In genomic region chr17:50144346-50144745, GRCh38 we compare ENCODE assay signal across 17 cellular contexts. TPM values are rescaled to one million over a fixed set of nuclear protein-coding genes. Genes with fewer than 3 reads are reported as not detected.
DNase-seq lines count a peak whose midpoint lies in the region; ATAC-seq and TF ChIP-seq lines count a peak whose summit lies in the region.
"Had no signal": no experiment of that assay in that cellular context is flagged by ENCODE, and none has a peak within 500 bp of the region (broad histone marks: within the 10 kb centered on the region; RNA-seq: fewer than 3 reads in every experiment).

No MANE protein-coding gene starts in this region.

- no peak for ATAC-seq in activated CD4-positive, alpha-beta T cell treated with anti-CD3 and anti-CD28 coated beads for 36 hours
- ATAC-seq in natural killer cell treated with Interleukin-12 subunit alpha and Interleukin-12 subunit beta and Interleukin-15 and Interleukin-18, amount 100 ng/mL, for 72 hours = no peak
- no peak for ATAC-seq in HG03135 (IDR thresholded peaks at IDR 0.05; ENCODE audit: unreplicated experiment)
- ATAC-seq: activated T-cell treated with anti-CD3 and anti-CD28 coated beads, Interleukin-2, amount 50 U/mL, for 4 hours; body of pancreas; lower lobe of right lung; SK-N-SH treated with all-trans-retinoic acid at 6 μM for 48 hours had no signal

- no peaks in the 10 kb centered on the region for H3K9me3 ChIP-seq in adrenal gland (replicated peaks in 1 of 3)
- H3K9me3 ChIP-seq: body of pancreas, lower lobe of right lung, right lobe of liver had no signal

- no peak for TF ChIP-seq POLR2A in adrenal gland (IDR thresholded peaks at IDR 0.05)

- peak overlapping the region; percentile 56 for H3K27ac Mint-ChIP-seq in activated CD4-positive, alpha-beta T cell treated with anti-CD3 and anti-CD28 coated beads for 36 hours
- H3K27ac Mint-ChIP-seq in natural killer cell treated with Interleukin-12 subunit alpha and Interleukin-12 subunit beta and Interleukin-15 and Interleukin-18, amount 100 ng/mL, for 72 hours = peak overlapping the region; percentile 60 to 86

- POLR2A ChIA-PET in activated CD4-positive, alpha-beta T cell treated with anti-CD3 and anti-CD28 coated beads for 36 hours (lab: Charles Lee) = no interaction called here

- H3K4me3 ChIP-seq in adrenal gland = no peak overlapping the region
- H3K4me3 ChIP-seq: body of pancreas, lower lobe of right lung had no signal

- peaks cover 71% of the 10 kb centered on the region for H3K36me3 Mint-ChIP-seq in activated CD4-positive, alpha-beta T cell treated with anti-CD3 and anti-CD28 coated beads for 36 hours (ENCODE audit: low read depth)
- H3K36me3 Mint-ChIP-seq in natural killer cell treated with Interleukin-12 subunit alpha and Interleukin-12 subunit beta and Interleukin-15 and Interleukin-18, amount 100 ng/mL, for 72 hours = peaks cover 24% of the 10 kb centered on the region

- no peaks in the 10 kb centered on the region for H3K27me3 Mint-ChIP-seq in activated CD4-positive, alpha-beta T cell treated with anti-CD3 and anti-CD28 coated beads for 36 hours
- no peaks in the 10 kb centered on the region for H3K27me3 Mint-ChIP-seq in natural killer cell treated with Interleukin-12 subunit alpha and Interleukin-12 subunit beta and Interleukin-15 and Interleukin-18, amount 100 ng/mL, for 72 hours

- peaks cover 78% of the 10 kb centered on the region for H3K4me1 Mint-ChIP-seq in activated CD4-positive, alpha-beta T cell treated with anti-CD3 and anti-CD28 coated beads for 36 hours
- peaks cover 78 to 81% of the 10 kb centered on the region in 2 donors for H3K4me1 Mint-ChIP-seq in natural killer cell treated with Interleukin-12 subunit alpha and Interleukin-12 subunit beta and Interleukin-15 and Interleukin-18, amount 100 ng/mL, for 72 hours (ENCODE audit: low read depth in 2 of 2)

- WGBS in adrenal gland, 4 donors = 72 to 80% (median 77%) methylated on average over 6 of the region's 6 CpGs

- no peaks in the 10 kb centered on the region for H3K27me3 ChIP-seq in adrenal gland
- H3K27me3 ChIP-seq: body of pancreas, right lobe of liver had no signal

- H3K27ac ChIP-seq in adrenal gland = peak overlapping the region in 3 of 5 donors; percentile 33 to 94 (median 35)
- H3K27ac ChIP-seq: body of pancreas, lower lobe of right lung had no signal

- no peak for DNase-seq in activated CD4-positive, alpha-beta T cell treated with anti-CD3 and anti-CD28 coated beads for 36 hours
- DNase-seq in activated CD4-positive, alpha-beta T cell treated with anti-CD3 and anti-CD28 coated beads for 1 hour = no peak
- DNase-seq in NCI-H526 treated with DMSO at 0.1 percent for 48 hours (lab: John Stamatoyannopoulos, UW) (peak; percentile 37), adrenal gland (no peak), GOT3 (lab: John Stamatoyannopoulos, UW) (no peak), RPMI8226 (no peak)
- no peak for DNase-seq in natural killer cell treated with Interleukin-12 subunit alpha and Interleukin-12 subunit beta and Interleukin-15 and Interleukin-18, amount 100 ng/mL, for 72 hours (ENCODE audit: low spot score)
- DNase-seq: activated T-cell treated with anti-CD3 and anti-CD28 coated beads, Interleukin-2, amount 50 U/mL, for 4 hours; Calu3; lower lobe of right lung; NCI-H2227 treated with DMSO at 0.1 percent for 48 hours; stimulated activated CD4-positive, alpha-beta T cell treated with anti-CD3 and anti-CD28 coated beads, Interleukin-2, amount 100 ng/mL, for 48 hours had no signal

- H3K36me3 ChIP-seq in adrenal gland (replicated peaks in 1 of 2) = peaks cover 0 to 60% of the 10 kb centered on the region in 2 donors

- TF ChIP-seq CTCF in adrenal gland (IDR thresholded peaks at IDR 0.05) = no peak

- H3K4me1 ChIP-seq in adrenal gland (replicated peaks in 1 of 2) = peaks cover 48% of the 10 kb centered on the region in 2 donors

- no peaks in the 10 kb centered on the region for H3K9me3 Mint-ChIP-seq in activated CD4-positive, alpha-beta T cell treated with anti-CD3 and anti-CD28 coated beads for 36 hours (ENCODE audit: low read depth)
- H3K9me3 Mint-ChIP-seq in natural killer cell treated with Interleukin-12 subunit alpha and Interleukin-12 subunit beta and Interleukin-15 and Interleukin-18, amount 100 ng/mL, for 72 hours = no peaks in the 10 kb centered on the region
- H3K9me3 Mint-ChIP-seq: activated T-cell treated with anti-CD3 and anti-CD28 coated beads, Interleukin-2, amount 50 U/mL, for 4 hours had no signal

- H3K4me3 Mint-ChIP-seq in activated CD4-positive, alpha-beta T cell treated with anti-CD3 and anti-CD28 coated beads for 36 hours = no peak overlapping the region
- peak overlapping the region; percentile 64 for H3K4me3 Mint-ChIP-seq in natural killer cell treated with Interleukin-12 subunit alpha and Interleukin-12 subunit beta and Interleukin-15 and Interleukin-18, amount 100 ng/mL, for 72 hours
- H3K4me3 Mint-ChIP-seq: activated T-cell treated with anti-CD3 and anti-CD28 coated beads, Interleukin-2, amount 50 U/mL, for 4 hours had no signal

- CTCF ChIA-PET in activated CD4-positive, alpha-beta T cell treated with anti-CD3 and anti-CD28 coated beads for 36 hours (lab: Charles Lee) = interaction anchor here (0.7 to 1.4 kb wide), 6 partner anchors 14 to 357 kb away, joined by 3 to 4 read pairs (median 3); partner anchors contain the start of gene SAMD14

- intact Hi-C loops in activated CD4-positive, alpha-beta T cell treated with anti-CD3 and anti-CD28 coated beads for 36 hours (cut with DNase I, micrococcal nuclease) = no loop called here
- intact Hi-C loops in adrenal gland (cut with DNase I) = no loop called here

RNA-seq across cellular contexts. Expression of gene PPP1R9B, which starts 6.1 kb away (rescaled TPM):
- total RNA-seq in activated CD4-positive, alpha-beta T cell treated with anti-CD3 and anti-CD28 coated beads for 36 hours = 10 to 100 TPM; 61.1 to 64.0 TPM
- total RNA-seq in adrenal gland = 10 to 100 TPM; 43.9 to 87.0 (median 62.0) TPM
- polyA plus RNA-seq in adrenal gland = 100 to 1,000 TPM in 1 of 3 donors, 10 to 100 TPM in 2; 21.8 to 128 (median 27.2) TPM
- total RNA-seq in natural killer cell treated with Interleukin-12 subunit alpha and Interleukin-12 subunit beta and Interleukin-15 and Interleukin-18, amount 100 ng/mL, for 72 hours = 100 to 1,000 TPM in 1 of 2 donors, 10 to 100 TPM in 1; 96.0 to 110 TPM

RNA-seq across cellular contexts. Expression of gene SAMD14, which starts 14.4 kb away (rescaled TPM):
- total RNA-seq in activated CD4-positive, alpha-beta T cell treated with anti-CD3 and anti-CD28 coated beads for 36 hours = 1 to 10 TPM in 1 of 2 experiments, under 1 TPM in 1; 0.77 to 1.1 TPM
- 10 to 100 TPM in 1 of 8 donors, 1 to 10 TPM in 7; 1.3 to 12.6 (median 4.0) TPM for total RNA-seq in adrenal gland
- 10 to 100 TPM in 1 of 3 donors, 1 to 10 TPM in 2; 1.1 to 11.0 (median 3.0) TPM for polyA plus RNA-seq in adrenal gland
- 1 to 10 TPM; 2.6 to 5.0 TPM for total RNA-seq in natural killer cell treated with Interleukin-12 subunit alpha and Interleukin-12 subunit beta and Interleukin-15 and Interleukin-18, amount 100 ng/mL, for 72 hours
- total RNA-seq: body of pancreas, Calu3 had no signal

RNA-seq across cellular contexts. Expression of gene SGCA, which starts 21.5 kb away (rescaled TPM):
- under 1 TPM in 1 of 2 experiments, not detected in 1; 0.26 TPM for total RNA-seq in activated CD4-positive, alpha-beta T cell treated with anti-CD3 and anti-CD28 coated beads for 36 hours
- 1 to 10 TPM in 3 of 8 donors, under 1 TPM in 2, not detected in 3; 0.28 to 3.0 (median 1.2) TPM for total RNA-seq in adrenal gland
- 1 to 10 TPM in 2 of 3 donors, not detected in 1; 5.2 to 5.5 TPM for polyA plus RNA-seq in adrenal gland
- under 1 TPM in 1 of 2 donors, not detected in 1; 0.42 TPM for total RNA-seq in natural killer cell treated with Interleukin-12 subunit alpha and Interleukin-12 subunit beta and Interleukin-15 and Interleukin-18, amount 100 ng/mL, for 72 hours
- total RNA-seq: activated T-cell treated with anti-CD3 and anti-CD28 coated beads, Interleukin-2, amount 50 U/mL, for 4 hours; Calu3; H1 had no signal

RNA-seq across cellular contexts. Expression of gene PDK2, which starts 49.2 kb away (rescaled TPM):
- total RNA-seq in activated CD4-positive, alpha-beta T cell treated with anti-CD3 and anti-CD28 coated beads for 36 hours = 10 to 100 TPM in 1 of 2 experiments, 1 to 10 TPM in 1; 9.8 to 16.2 TPM
- 100 to 1,000 TPM in 7 of 8 donors, 10 to 100 TPM in 1; 98.9 to 225 (median 137) TPM for total RNA-seq in adrenal gland
- polyA plus RNA-seq in adrenal gland = 100 to 1,000 TPM in 1 of 3 donors, 10 to 100 TPM in 2; 48.5 to 110 (median 59.7) TPM
- 10 to 100 TPM; 11.8 to 13.7 TPM for total RNA-seq in natural killer cell treated with Interleukin-12 subunit alpha and Interleukin-12 subunit beta and Interleukin-15 and Interleukin-18, amount 100 ng/mL, for 72 hours

RNA-seq across cellular contexts. Expression of gene COL1A1, which starts 57.1 kb away (rescaled TPM):
- total RNA-seq in activated CD4-positive, alpha-beta T cell treated with anti-CD3 and anti-CD28 coated beads for 36 hours = under 1 TPM; 0.55 to 0.70 TPM
- 100 to 1,000 TPM in 4 of 8 donors, 10 to 100 TPM in 4; 50.2 to 263 (median 105) TPM for total RNA-seq in adrenal gland
- 100 to 1,000 TPM in 1 of 3 donors, 10 to 100 TPM in 2; 39.6 to 101 (median 40.1) TPM for polyA plus RNA-seq in adrenal gland
- total RNA-seq in natural killer cell treated with Interleukin-12 subunit alpha and Interleukin-12 subunit beta and Interleukin-15 and Interleukin-18, amount 100 ng/mL, for 72 hours = 1 to 10 TPM in 1 of 2 donors, not detected in 1; 1.7 TPM
